8 cellular contexts compared by ENCODE assay signal in genomic region chr10:6275022-6275997, GRCh38.
A peak's percentile ranks its signal among the peaks of the same experiment; 100 is the strongest.
DNase-seq lines count a peak whose midpoint lies in the region; ATAC-seq and TF ChIP-seq lines count a peak whose summit lies in the region.

No MANE protein-coding gene starts in this region.

- peak; percentile 94 for DNase-seq in AG09309 (ENCODE audit: low read depth)
- peak; percentile 70 for DNase-seq in HS-5 (ENCODE audit: low read depth)
- peak; percentile 63 for DNase-seq in activated CD4-positive, CD25-positive, alpha-beta regulatory T cell treated with anti-CD3 and anti-CD28 coated beads, Interleukin-2, amount 50 U/mL, for 16 hours (ENCODE audit: low read depth, low spot score)
- peak; percentile 99 for DNase-seq in mammary epithelial cell
- DNase-seq in kidney epithelial cell (ENCODE audit: low read depth), result peak; percentile 99
- peak; percentile 94 for DNase-seq in stimulated activated CD4-positive, alpha-beta T cell treated with anti-CD3 and anti-CD28 coated beads, Interleukin-15, amount 100 ng/mL, for 24 hours
- no peak for DNase-seq in NCI-H1930 (lab: John Stamatoyannopoulos, UW)

- peak; percentile 71 for ATAC-seq in GM19351 (IDR thresholded peaks at IDR 0.05; ENCODE audit: unreplicated experiment)

- H3K4me1 ChIP-seq in mammary epithelial cell (ENCODE audit: insufficient read depth, low read length), result peaks cover 27% of the 10 kb centered on the region

- H4K20me1 ChIP-seq in mammary epithelial cell (ENCODE audit: insufficient read depth, low read length), result no peaks in the 10 kb centered on the region

- H3K9me3 ChIP-seq in mammary epithelial cell (replicated peaks; ENCODE audit: insufficient read depth, low read length), result no peaks in the 10 kb centered on the region

- H3K27ac ChIP-seq in mammary epithelial cell (ENCODE audit: insufficient read depth, low read depth, low read length), result peak overlapping the region; percentile 84

- intact Hi-C loops in mammary epithelial cell (cut with micrococcal nuclease), result loop anchor here (1.0 kb wide), 5 partner anchors 25 to 126 kb away; no protein-coding TSS in a partner anchor

- TF ChIP-seq CTCF in AG09309 (IDR thresholded peaks at IDR 0.05; ENCODE audit: control insufficient read depth, insufficient read depth, low read depth, low read length, missing control alignments) (peak; percentile 16), mammary epithelial cell (conservative IDR thresholded peaks at IDR 0.05 in 1 of 2, IDR thresholded peaks at IDR 0.05 in 1 of 2; ENCODE audit: extremely low read depth in 1 of 2, insufficient read depth in 1 of 2, low read depth in 1 of 2, low read length in 2 of 2) (no peak), kidney epithelial cell (IDR thresholded peaks at IDR 0.05; ENCODE audit: insufficient read depth, low read length, poor library complexity, severe bottlenecking) (peak; percentile 16)

- H3K4me2 ChIP-seq in mammary epithelial cell (ENCODE audit: insufficient read depth, low read depth, low read length), result peak overlapping the region; percentile 37

- WGBS in mammary epithelial cell (ENCODE audit: low coverage, missing lambda C conversion rate), result 30% methylated on average over 23 of the region's 29 CpGs

- CTCF ChIA-PET in mammary epithelial cell (lab: Charles Lee; ENCODE audit: low non-redundant PET), result interaction anchor here (0.6 to 1.0 kb wide), 2 partner anchors 56 to 127 kb away, joined by 3 to 6 read pairs; no protein-coding TSS in a partner anchor

- H3K27me3 ChIP-seq in mammary epithelial cell (ENCODE audit: insufficient read depth, low read length), result no peaks in the 10 kb centered on the region
- no peaks in the 10 kb centered on the region for H3K27me3 ChIP-seq in kidney epithelial cell (ENCODE audit: control insufficient read depth, insufficient read depth, low read length)

- H3K4me3 ChIP-seq in AG09309 (ENCODE audit: control insufficient read depth, low read depth, low read length), result peak overlapping the region; percentile 43
- H3K4me3 ChIP-seq in mammary epithelial cell (replicated peaks in 1 of 3; ENCODE audit: insufficient read depth in 1 of 3, low read depth in 2 of 3, low read length in 3 of 3), result peak overlapping the region in 1 of 3 experiments; percentile 34
- H3K4me3 ChIP-seq in kidney epithelial cell (ENCODE audit: low read depth, low read length), result no peak overlapping the region

- peak overlapping the region; percentile 35 for H2AFZ ChIP-seq in mammary epithelial cell (ENCODE audit: low read depth, low read length)

- H3K36me3 ChIP-seq in mammary epithelial cell (ENCODE audit: insufficient read depth, low read length), result no peaks in the 10 kb centered on the region
- H3K36me3 ChIP-seq in kidney epithelial cell (ENCODE audit: control insufficient read depth, insufficient read depth, low read length), result no peaks in the 10 kb centered on the region

- in situ Hi-C loops in mammary epithelial cell (cut with MboI; ENCODE audit: low sequenced_read_pairs in 2 of 2), result loop anchor here in 1 of 2 donors (5.0 kb wide), 1 partner anchor 58 kb away; no protein-coding TSS in a partner anchor

- dilution Hi-C loops in mammary epithelial cell (cut with HindIII; ENCODE audit: low sequenced_read_pairs), result no loop called here

- peak overlapping the region; percentile 39 for H3K9ac ChIP-seq in mammary epithelial cell (ENCODE audit: insufficient read depth, low read length)

- H3K79me2 ChIP-seq in mammary epithelial cell (ENCODE audit: insufficient read depth, low read length), result no peaks in the 10 kb centered on the region

- BruUV-seq in mammary epithelial cell (replicated peaks; lab: Mats Ljungman, UMichigan), result TSS peak; percentile 65

Comparison
In these comparisons a context has a peak if more than half of its experiments do, and no peak if none do; other contexts are left out.
1. DNase-seq: peak in AG09309 (single experiment), HS-5 (single experiment), activated CD4-positive, CD25-positive, alpha-beta regulatory T cell treated with anti-CD3 and anti-CD28 coated beads, Interleukin-2, amount 50 U/mL, for 16 hours (single experiment), mammary epithelial cell (single experiment), kidney epithelial cell (single experiment) and stimulated activated CD4-positive, alpha-beta T cell treated with anti-CD3 and anti-CD28 coated beads, Interleukin-15, amount 100 ng/mL, for 24 hours (single experiment); none in NCI-H1930 (0 of 2).
2. CTCF ChIP-seq: peak in AG09309 (single experiment) and kidney epithelial cell (single experiment); none in mammary epithelial cell (0 of 2).